ENCODE assay signal across 37 cellular contexts in the genomic region with DNA sequence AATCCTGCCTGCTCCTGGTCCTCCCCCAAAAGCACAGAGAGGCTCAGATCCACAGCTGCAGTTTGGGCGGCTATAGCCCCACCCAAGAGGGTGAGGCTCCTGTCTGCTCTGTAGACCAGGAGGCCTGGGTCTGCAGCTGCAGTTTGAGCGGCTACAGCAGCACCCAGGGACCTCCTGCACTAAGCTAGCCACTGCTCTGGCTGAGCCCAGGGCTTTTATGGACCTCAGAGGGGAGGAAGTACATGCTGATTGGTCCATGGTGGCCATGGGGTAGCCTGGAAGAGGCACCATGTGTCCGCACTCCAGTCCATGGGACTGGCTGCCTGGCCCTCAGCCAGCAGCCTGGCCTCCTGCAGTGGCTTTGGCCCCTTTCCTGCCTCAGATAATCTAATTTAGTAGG. TPM values are rescaled to one million over a fixed set of nuclear protein-coding genes. Genes with fewer than 3 reads are reported as not detected.
"Had no signal": no experiment of that assay in that cellular context is flagged by ENCODE, and none has a peak within 500 bp of the region (broad histone marks: within the 10 kb centered on the region; RNA-seq: fewer than 3 reads in every experiment).

No MANE protein-coding gene starts in this region.

- H3K27ac ChIP-seq: adrenal gland, body of pancreas, brain microvascular endothelial cell, breast epithelium, VCaP had no signal

- H3K27ac Mint-ChIP-seq: activated B cell treated with CpG ODN at 0.5 μM for 24 hours; activated CD4-positive, alpha-beta memory T cell treated with anti-CD3 and anti-CD28 coated beads for 36 hours; activated CD4-positive, alpha-beta T cell treated with anti-CD3 and anti-CD28 coated beads, Interleukin-2, amount 10 ng/mL, durations not matched to agents 24 days and 14 days; activated CD8-positive, alpha-beta T cell treated with anti-CD3 and anti-CD28 coated beads for 36 hours; activated naive CD4-positive, alpha-beta T cell treated with anti-CD3 and anti-CD28 coated beads for 36 hours; activated naive CD4-positive, alpha-beta T cell treated with anti-CD3 and anti-CD28 coated beads, Interleukin-2, amount 50 U/mL, for 72 hours; activated naive CD8-positive, alpha-beta T cell treated with anti-CD3 and anti-CD28 coated beads for 36 hours; activated T-cell treated with anti-CD3 and anti-CD28 coated beads, Interleukin-2, amount 50 U/mL, for 72 hours; activated T-helper 1 cell treated with anti-CD3 and anti-CD28 coated beads, Interleukin-12 subunit alpha, Interleukin-12 subunit beta, Interleukin-2, Interleukin-4 antibody, amounts not matched to agents 30 ng/mL and 10 ng/mL and 1 ng/mL, durations not matched to agents 14 hours and 24 hours and 36 hours; activated T-helper 17 cell treated with anti-CD3 and anti-CD28 coated beads, Interleukin-2, amount 50 U/mL, for 72 hours; T-helper 1 cell treated with Interleukin-12 subunit alpha and Interleukin-12 subunit beta and Interleukin-4 antibody, amounts not matched to agents 30 μg/mL and 1 μg/mL, for 36 hours; T-helper 2 cell treated with Interferon-gamma antibody and Interleukin-4, amounts not matched to agents 5 μg/mL and 100 μg/mL, for 36 hours had no signal

- H3K27me3 ChIP-seq: adrenal gland, body of pancreas, brain microvascular endothelial cell, breast epithelium had no signal

- H3K9me3 ChIP-seq: adrenal gland had no signal

- H3K4me1 ChIP-seq: adrenal gland, body of pancreas, breast epithelium had no signal

- H3K4me1 Mint-ChIP-seq: activated B cell treated with CpG ODN at 0.5 μM for 24 hours; activated CD4-positive, alpha-beta T cell treated with anti-CD3 and anti-CD28 coated beads, Interleukin-2, amount 10 ng/mL, durations not matched to agents 24 days and 14 days; activated naive CD8-positive, alpha-beta T cell treated with anti-CD3 and anti-CD28 coated beads for 36 hours; activated T-helper 17 cell treated with anti-CD3 and anti-CD28 coated beads, Interleukin-2, amount 50 U/mL, for 72 hours had no signal

- DNase-seq: activated B cell treated with CpG ODN at 0.5 μM for 24 hours; activated CD4-positive, alpha-beta memory T cell treated with anti-CD3 and anti-CD28 coated beads for 36 hours; activated CD4-positive, alpha-beta T cell treated with anti-CD3 and anti-CD28 coated beads for 4 hours; activated CD4-positive, alpha-beta T cell treated with anti-CD3 and anti-CD28 coated beads, Interleukin-2, amount 10 ng/mL, durations not matched to agents 24 days and 14 days; activated CD4-positive, alpha-beta T cell treated with anti-CD3 and anti-CD28 coated beads, Interleukin-2, amount 50 U/mL, for 1 hour; activated CD4-positive, alpha-beta T cell treated with anti-CD3 and anti-CD28 coated beads, Interleukin-2, amount 50 U/mL, for 4 hours; activated CD4-positive, CD25-positive, alpha-beta regulatory T cell treated with anti-CD3 and anti-CD28 coated beads, Interleukin-2, amount 50 U/mL, for 72 hours; activated CD8-positive, alpha-beta memory T cell treated with anti-CD3 and anti-CD28 coated beads, Interleukin-2, amount 50 U/mL, for 4 hours; activated CD8-positive, alpha-beta T cell treated with anti-CD3 and anti-CD28 coated beads for 36 hours; activated effector memory CD4-positive, alpha-beta T cell treated with anti-CD3 and anti-CD28 coated beads, Interleukin-2, amount 50 U/mL, for 16 hours; activated gamma-delta T cell treated with Interleukin-2 at 50 U/mL for 16 hours; activated naive CD4-positive, alpha-beta T cell; activated naive CD4-positive, alpha-beta T cell treated with anti-CD3 and anti-CD28 coated beads for 36 hours; activated naive CD4-positive, alpha-beta T cell treated with anti-CD3 and anti-CD28 coated beads, Interleukin-2, amount 50 U/mL, for 16 hours; activated naive CD8-positive, alpha-beta T cell treated with anti-CD3 and anti-CD28 coated beads for 36 hours; activated T-cell treated with anti-CD3 and anti-CD28 coated beads for 4 hours; activated T-cell treated with anti-CD3 and anti-CD28 coated beads, Interleukin-2, amount 50 U/mL, for 1 hour; activated T-cell treated with anti-CD3 and anti-CD28 coated beads, Interleukin-2, amount 50 U/mL, for 4 hours; activated T-cell treated with anti-CD3 and anti-CD28 coated beads, Interleukin-2, amount 50 U/mL, for 72 hours; adrenal gland; amniotic stem cell; aorta; body of pancreas; brain microvascular endothelial cell; central memory CD4-positive, alpha-beta T cell; T-helper 2 cell; T-helper 9 cell had no signal

- H3K36me3 ChIP-seq: adrenal gland, brain microvascular endothelial cell, breast epithelium had no signal

- H3K4me3 Mint-ChIP-seq: activated B cell treated with CpG ODN at 0.5 μM for 24 hours; activated CD4-positive, alpha-beta memory T cell treated with anti-CD3 and anti-CD28 coated beads for 36 hours; activated CD4-positive, alpha-beta T cell treated with anti-CD3 and anti-CD28 coated beads, Interleukin-2, amount 10 ng/mL, durations not matched to agents 24 days and 14 days; activated CD8-positive, alpha-beta T cell treated with anti-CD3 and anti-CD28 coated beads for 36 hours; activated naive CD4-positive, alpha-beta T cell treated with anti-CD3 and anti-CD28 coated beads for 36 hours; activated naive CD8-positive, alpha-beta T cell treated with anti-CD3 and anti-CD28 coated beads for 36 hours; activated T-cell treated with anti-CD3 and anti-CD28 coated beads, Interleukin-2, amount 50 U/mL, for 4 hours; activated T-cell treated with anti-CD3 and anti-CD28 coated beads, Interleukin-2, amount 50 U/mL, for 72 hours; activated T-helper 1 cell treated with anti-CD3 and anti-CD28 coated beads, Interleukin-12 subunit alpha, Interleukin-12 subunit beta, Interleukin-2, Interleukin-4 antibody, amounts not matched to agents 30 ng/mL and 10 ng/mL and 1 ng/mL, durations not matched to agents 14 hours and 24 hours and 36 hours; activated T-helper 17 cell treated with anti-CD3 and anti-CD28 coated beads, Interleukin-2, amount 50 U/mL, for 72 hours; T-helper 1 cell treated with Interleukin-12 subunit alpha and Interleukin-12 subunit beta and Interleukin-4 antibody, amounts not matched to agents 30 μg/mL and 1 μg/mL, for 36 hours; T-helper 2 cell treated with Interferon-gamma antibody and Interleukin-4, amounts not matched to agents 5 μg/mL and 100 μg/mL, for 36 hours had no signal

- H3K4me3 ChIP-seq: adrenal gland, body of pancreas, breast epithelium had no signal

- H3K36me3 Mint-ChIP-seq: activated CD4-positive, alpha-beta memory T cell treated with anti-CD3 and anti-CD28 coated beads for 36 hours; activated naive CD8-positive, alpha-beta T cell treated with anti-CD3 and anti-CD28 coated beads for 36 hours had no signal

- H3K9me3 Mint-ChIP-seq: activated B cell treated with CpG ODN at 0.5 μM for 24 hours; activated CD4-positive, alpha-beta memory T cell treated with anti-CD3 and anti-CD28 coated beads for 36 hours; activated CD4-positive, alpha-beta T cell treated with anti-CD3 and anti-CD28 coated beads, Interleukin-2, amount 10 ng/mL, durations not matched to agents 24 days and 14 days; activated naive CD8-positive, alpha-beta T cell treated with anti-CD3 and anti-CD28 coated beads for 36 hours; activated T-helper 1 cell treated with anti-CD3 and anti-CD28 coated beads, Interleukin-12 subunit alpha, Interleukin-12 subunit beta, Interleukin-2, Interleukin-4 antibody, amounts not matched to agents 30 ng/mL and 10 ng/mL and 1 ng/mL, durations not matched to agents 14 hours and 24 hours and 36 hours; T-helper 2 cell treated with Interferon-gamma antibody and Interleukin-4, amounts not matched to agents 5 μg/mL and 100 μg/mL, for 36 hours had no signal

- H3K27me3 Mint-ChIP-seq: activated CD4-positive, alpha-beta T cell treated with anti-CD3 and anti-CD28 coated beads, Interleukin-2, amount 10 ng/mL, durations not matched to agents 24 days and 14 days had no signal

RNA-seq across cellular contexts. Expression of a gene that starts 49.6 kb away (rescaled TPM):
- total RNA-seq: activated B cell treated with CpG ODN at 0.5 μM for 24 hours; activated CD4-positive, alpha-beta memory T cell treated with anti-CD3 and anti-CD28 coated beads for 36 hours; activated CD4-positive, alpha-beta T cell treated with anti-CD3 and anti-CD28 coated beads, Interleukin-2, amount 10 ng/mL, durations not matched to agents 24 days and 14 days; activated CD8-positive, alpha-beta memory T cell treated with anti-CD3 and anti-CD28 coated beads for 36 hours; activated CD8-positive, alpha-beta T cell treated with anti-CD3 and anti-CD28 coated beads for 36 hours; activated naive CD4-positive, alpha-beta T cell treated with anti-CD3 and anti-CD28 coated beads for 36 hours; activated naive CD4-positive, alpha-beta T cell treated with anti-CD3 and anti-CD28 coated beads, Interleukin-2, amount 50 U/mL, for 72 hours; activated naive CD8-positive, alpha-beta T cell treated with anti-CD3 and anti-CD28 coated beads for 36 hours; activated T-cell treated with anti-CD3 and anti-CD28 coated beads, Interleukin-2, amount 50 U/mL, for 4 hours; activated T-helper 1 cell treated with anti-CD3 and anti-CD28 coated beads, Interleukin-12 subunit alpha, Interleukin-12 subunit beta, Interleukin-2, Interleukin-4 antibody, amounts not matched to agents 30 ng/mL and 10 ng/mL and 1 ng/mL, durations not matched to agents 14 hours and 24 hours and 36 hours; activated T-helper 17 cell treated with anti-CD3 and anti-CD28 coated beads, Interleukin-2, amount 50 U/mL, for 72 hours; astrocyte; cerebellum had no signal
- polyA plus RNA-seq: aorta had no signal
